Comparison of ENCODE assay signal across 2 cellular contexts in the genomic region with DNA sequence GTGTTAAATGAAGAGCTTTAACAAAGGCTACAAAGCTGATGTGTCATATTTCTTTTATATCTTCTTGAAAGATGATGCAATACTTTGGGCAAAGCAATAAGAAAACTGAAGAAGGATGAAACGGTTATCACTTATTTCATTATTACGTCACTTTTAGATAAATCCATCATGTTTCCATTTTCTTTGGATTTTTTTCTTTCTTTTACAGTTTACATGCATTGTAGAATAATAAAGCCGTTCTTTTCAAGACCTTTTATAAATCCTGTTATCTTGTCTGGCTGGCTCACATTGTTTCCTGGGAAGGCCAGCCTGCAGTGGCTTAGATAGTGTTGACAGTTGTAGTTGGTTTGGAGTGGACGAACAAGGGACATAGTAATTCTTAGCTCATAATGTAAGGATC.
TF ChIP-seq lines count a peak whose summit lies in the region.

No MANE protein-coding gene starts in this region.

TF ChIP-seq in SK-N-SH treated with all-trans-retinoic acid at 6 μM for 48 hours, 23 proteins besides CTCF, POLR2A, EP300 and RAD21 (continued from another document):
- TF ChIP-seq TOX (CRISPR knock-in tag; IDR thresholded peaks at IDR 0.05; ENCODE audit: borderline replicate concordance) (no peak), ZFP30 (CRISPR knock-in tag; IDR thresholded peaks at IDR 0.05) (no peak), ESRRG (CRISPR knock-in tag; IDR thresholded peaks at IDR 0.05) (no peak), ZC3H10 (CRISPR knock-in tag; IDR thresholded peaks at IDR 0.05) (no peak), ZNF70 (CRISPR knock-in tag; IDR thresholded peaks at IDR 0.05) (no peak), SNAI2 (CRISPR knock-in tag; IDR thresholded peaks at IDR 0.05) (no peak), ZNF8 (CRISPR knock-in tag; IDR thresholded peaks at IDR 0.05) (no peak), CSDC2 (CRISPR knock-in tag; IDR thresholded peaks at IDR 0.05) (no peak), ZNF565 (CRISPR knock-in tag; conservative IDR thresholded peaks at IDR 0.05; ENCODE audit: low read depth) (no peak), BACH2 (CRISPR knock-in tag; IDR thresholded peaks at IDR 0.05; ENCODE audit: borderline replicate concordance) (no peak), TCF4 (CRISPR knock-in tag; IDR thresholded peaks at IDR 0.05; ENCODE audit: borderline replicate concordance) (no peak), ARNTL (CRISPR knock-in tag; IDR thresholded peaks at IDR 0.05; ENCODE audit: borderline replicate concordance, low read depth) (no peak)
- TF ChIP-seq, protein P1, sequence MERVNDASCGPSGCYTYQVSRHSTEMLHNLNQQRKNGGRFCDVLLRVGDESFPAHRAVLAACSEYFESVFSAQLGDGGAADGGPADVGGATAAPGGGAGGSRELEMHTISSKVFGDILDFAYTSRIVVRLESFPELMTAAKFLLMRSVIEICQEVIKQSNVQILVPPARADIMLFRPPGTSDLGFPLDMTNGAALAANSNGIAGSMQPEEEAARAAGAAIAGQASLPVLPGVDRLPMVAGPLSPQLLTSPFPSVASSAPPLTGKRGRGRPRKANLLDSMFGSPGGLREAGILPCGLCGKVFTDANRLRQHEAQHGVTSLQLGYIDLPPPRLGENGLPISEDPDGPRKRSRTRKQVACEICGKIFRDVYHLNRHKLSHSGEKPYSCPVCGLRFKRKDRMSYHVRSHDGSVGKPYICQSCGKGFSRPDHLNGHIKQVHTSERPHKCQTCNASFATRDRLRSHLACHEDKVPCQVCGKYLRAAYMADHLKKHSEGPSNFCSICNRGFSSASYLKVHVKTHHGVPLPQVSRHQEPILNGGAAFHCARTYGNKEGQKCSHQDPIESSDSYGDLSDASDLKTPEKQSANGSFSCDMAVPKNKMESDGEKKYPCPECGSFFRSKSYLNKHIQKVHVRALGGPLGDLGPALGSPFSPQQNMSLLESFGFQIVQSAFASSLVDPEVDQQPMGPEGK (CRISPR knock-in tag; IDR thresholded peaks at IDR 0.05; ENCODE audit: borderline replicate concordance), result no peak

TF ChIP-seq in SK-N-SH, 30 proteins besides CTCF, POLR2A, EP300 and RAD21 (continued from another document):
- TF ChIP-seq, protein P2, sequence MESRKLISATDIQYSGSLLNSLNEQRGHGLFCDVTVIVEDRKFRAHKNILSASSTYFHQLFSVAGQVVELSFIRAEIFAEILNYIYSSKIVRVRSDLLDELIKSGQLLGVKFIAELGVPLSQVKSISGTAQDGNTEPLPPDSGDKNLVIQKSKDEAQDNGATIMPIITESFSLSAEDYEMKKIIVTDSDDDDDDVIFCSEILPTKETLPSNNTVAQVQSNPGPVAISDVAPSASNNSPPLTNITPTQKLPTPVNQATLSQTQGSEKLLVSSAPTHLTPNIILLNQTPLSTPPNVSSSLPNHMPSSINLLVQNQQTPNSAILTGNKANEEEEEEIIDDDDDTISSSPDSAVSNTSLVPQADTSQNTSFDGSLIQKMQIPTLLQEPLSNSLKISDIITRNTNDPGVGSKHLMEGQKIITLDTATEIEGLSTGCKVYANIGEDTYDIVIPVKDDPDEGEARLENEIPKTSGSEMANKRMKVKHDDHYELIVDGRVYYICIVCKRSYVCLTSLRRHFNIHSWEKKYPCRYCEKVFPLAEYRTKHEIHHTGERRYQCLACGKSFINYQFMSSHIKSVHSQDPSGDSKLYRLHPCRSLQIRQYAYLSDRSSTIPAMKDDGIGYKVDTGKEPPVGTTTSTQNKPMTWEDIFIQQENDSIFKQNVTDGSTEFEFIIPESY (IDR thresholded peaks at IDR 0.05; ENCODE audit: borderline replicate concordance, low read depth), result no peak
- TF ChIP-seq CHD2 (IDR thresholded peaks at IDR 0.05; ENCODE audit: low read length, partially characterized antibody) (no peak), MXI1 (IDR thresholded peaks at IDR 0.05; ENCODE audit: low read depth, low read length) (no peak), EZH2phosphoT487 (IDR thresholded peaks at IDR 0.05; ENCODE audit: borderline replicate concordance, low read depth) (no peak), RCOR1 (IDR thresholded peaks at IDR 0.05; ENCODE audit: low read length) (no peak), FOXJ3 (CRISPR knock-in tag; IDR thresholded peaks at IDR 0.05) (no peak), YY1 (IDR thresholded peaks at IDR 0.05; ENCODE audit: low read depth) (no peak), POLR2AphosphoS5 (IDR thresholded peaks at IDR 0.05; ENCODE audit: low read depth, low read length) (no peak), FOXM1 (IDR thresholded peaks at IDR 0.05; ENCODE audit: low read depth) (no peak), NRF1 (IDR thresholded peaks at IDR 0.05; ENCODE audit: low read depth, low read length) (no peak), TAF1 (IDR thresholded peaks at IDR 0.05; ENCODE audit: borderline replicate concordance, low read depth, low read length) (no peak), RFX5 (IDR thresholded peaks at IDR 0.05; ENCODE audit: low read length) (no peak), TEAD4 (IDR thresholded peaks at IDR 0.05; ENCODE audit: borderline replicate concordance, insufficient read depth) (no peak)
- TF ChIP-seq, protein P3, sequence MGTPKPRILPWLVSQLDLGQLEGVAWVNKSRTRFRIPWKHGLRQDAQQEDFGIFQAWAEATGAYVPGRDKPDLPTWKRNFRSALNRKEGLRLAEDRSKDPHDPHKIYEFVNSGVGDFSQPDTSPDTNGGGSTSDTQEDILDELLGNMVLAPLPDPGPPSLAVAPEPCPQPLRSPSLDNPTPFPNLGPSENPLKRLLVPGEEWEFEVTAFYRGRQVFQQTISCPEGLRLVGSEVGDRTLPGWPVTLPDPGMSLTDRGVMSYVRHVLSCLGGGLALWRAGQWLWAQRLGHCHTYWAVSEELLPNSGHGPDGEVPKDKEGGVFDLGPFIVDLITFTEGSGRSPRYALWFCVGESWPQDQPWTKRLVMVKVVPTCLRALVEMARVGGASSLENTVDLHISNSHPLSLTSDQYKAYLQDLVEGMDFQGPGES (IDR thresholded peaks at IDR 0.05; ENCODE audit: low read depth, low read length), result no peak
- TF ChIP-seq, protein P4, sequence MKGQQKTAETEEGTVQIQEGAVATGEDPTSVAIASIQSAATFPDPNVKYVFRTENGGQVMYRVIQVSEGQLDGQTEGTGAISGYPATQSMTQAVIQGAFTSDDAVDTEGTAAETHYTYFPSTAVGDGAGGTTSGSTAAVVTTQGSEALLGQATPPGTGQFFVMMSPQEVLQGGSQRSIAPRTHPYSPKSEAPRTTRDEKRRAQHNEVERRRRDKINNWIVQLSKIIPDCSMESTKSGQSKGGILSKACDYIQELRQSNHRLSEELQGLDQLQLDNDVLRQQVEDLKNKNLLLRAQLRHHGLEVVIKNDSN (IDR thresholded peaks at IDR 0.05; ENCODE audit: borderline replicate concordance, low read depth), result no peak
- TF ChIP-seq, protein P5, sequence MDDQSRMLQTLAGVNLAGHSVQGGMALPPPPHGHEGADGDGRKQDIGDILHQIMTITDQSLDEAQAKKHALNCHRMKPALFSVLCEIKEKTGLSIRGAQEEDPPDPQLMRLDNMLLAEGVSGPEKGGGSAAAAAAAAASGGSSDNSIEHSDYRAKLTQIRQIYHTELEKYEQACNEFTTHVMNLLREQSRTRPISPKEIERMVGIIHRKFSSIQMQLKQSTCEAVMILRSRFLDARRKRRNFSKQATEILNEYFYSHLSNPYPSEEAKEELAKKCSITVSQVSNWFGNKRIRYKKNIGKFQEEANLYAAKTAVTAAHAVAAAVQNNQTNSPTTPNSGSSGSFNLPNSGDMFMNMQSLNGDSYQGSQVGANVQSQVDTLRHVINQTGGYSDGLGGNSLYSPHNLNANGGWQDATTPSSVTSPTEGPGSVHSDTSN (IDR thresholded peaks at IDR 0.05), result no peak
